ENCODE assay signal across 8 cellular contexts in the genomic region with DNA sequence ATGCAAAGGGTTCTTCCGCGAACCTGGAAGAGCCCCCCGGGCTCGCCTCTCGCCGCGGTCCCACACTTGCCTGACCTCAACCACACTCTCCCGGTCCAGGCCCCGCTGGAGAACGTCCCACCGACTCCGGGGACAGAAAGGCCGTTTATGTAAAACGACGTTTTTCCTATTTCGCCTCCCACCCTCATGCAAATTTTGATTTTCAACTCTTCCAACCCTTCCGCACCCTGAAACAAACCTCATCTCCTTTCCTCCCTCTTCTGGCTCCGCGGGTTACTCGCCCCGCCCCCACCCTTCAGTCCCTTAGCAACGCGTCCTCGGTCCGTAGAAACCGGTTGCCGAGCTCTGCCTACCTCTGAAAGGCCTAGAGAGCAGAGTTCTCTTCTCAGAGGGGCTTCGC. TPM values are rescaled to one million over a fixed set of nuclear protein-coding genes. Genes with fewer than 3 reads are reported as not detected.
DNase-seq lines count a peak whose midpoint lies in the region; ATAC-seq and TF ChIP-seq lines count a peak whose summit lies in the region.
"Had no signal": no experiment of that assay in that cellular context is flagged by ENCODE, and none has a peak within 500 bp of the region (broad histone marks: within the 10 kb centered on the region; RNA-seq: fewer than 3 reads in every experiment).

A gene (minus strand): TSS at position 279 of the 400 bp plus-strand sequence. CDS start 7,730 bp downstream, outside the sequence.

- ATAC-seq in GM18498 (IDR thresholded peaks at IDR 0.05; ENCODE audit: unreplicated experiment) = no peak

- DNase-seq in NCI-H2227 treated with DMSO at 0.1 percent for 48 hours (lab: John Stamatoyannopoulos, UW) = peak; percentile 19
- DNase-seq in iris pigment epithelial cell (ENCODE audit: low read depth) = peak; percentile 11
- DNase-seq in stimulated activated naive CD4-positive, alpha-beta T cell treated with Interleukin-2 at 50 U/mL for 16 hours (lab: John Stamatoyannopoulos, UW) = peak; percentile 3
- DNase-seq in NCI-H1105 (lab: John Stamatoyannopoulos, UW) = no peak
- no peak for DNase-seq in A172 (ENCODE audit: low spot score)
- DNase-seq: NCI-H2029 treated with DMSO at 0.1 percent for 48 hours had no signal

- no peak within 1 kb of the TSS for H3K27ac Mint-ChIP-seq in brain

- no peaks in the 10 kb centered on the region for H3K9me3 Mint-ChIP-seq in brain

- H3K4me1 Mint-ChIP-seq in brain = peaks cover 12% of the 10 kb centered on the region

- no peak for TF ChIP-seq CTCF in brain (conservative IDR thresholded peaks at IDR 0.05)

- H3K27me3 Mint-ChIP-seq in brain = peaks cover 4% of the 10 kb centered on the region

- H3K36me3 Mint-ChIP-seq in brain = no peaks in the 10 kb centered on the region

- peak within 1 kb of the TSS; percentile 72 to 81 (median 77) for H3K4me3 Mint-ChIP-seq in brain

RNA-seq across cellular contexts. Expression of the gene that starts here (rescaled TPM):
- not detected for polyA plus RNA-seq in brain (ENCODE audit: insufficient read depth, low read depth, low replicate concordance)
- not detected in 2 replicates for total RNA-seq in A172 (2014; rRNA removed; shearing (Covaris generic))

Comparison
In these comparisons a context has a peak if more than half of its experiments do, and no peak if none do; other contexts are left out.
1. DNase-seq: peak in NCI-H2227 treated with DMSO at 0.1 percent for 48 hours (single experiment), iris pigment epithelial cell (single experiment) and stimulated activated naive CD4-positive, alpha-beta T cell treated with Interleukin-2 at 50 U/mL for 16 hours (single experiment); none in NCI-H1105 (single experiment) and A172 (single experiment).